Comparison of ENCODE assay signal across 8 cellular contexts in genomic region chr11:48307760-48308386, GRCh38. TPM values are rescaled to one million over a fixed set of nuclear protein-coding genes. Genes with fewer than 3 reads are reported as not detected.
DNase-seq lines count a peak whose midpoint lies in the region; ATAC-seq, FAIRE-seq and TF ChIP-seq lines count a peak whose summit lies in the region.

No MANE protein-coding gene starts in this region.

- ATAC-seq in GM21367 (IDR thresholded peaks at IDR 0.05; ENCODE audit: unreplicated experiment) = peak; percentile 96

- DNase-seq in D721Med (ENCODE audit: insufficient read length, low spot score) (no peak), HT1080 (ENCODE audit: low read depth) (peak; percentile 59), RPMI7951 (ENCODE audit: low read depth) (peak; percentile 48), glomerular visceral epithelial cell (ENCODE audit: extremely low spot score) (peak; percentile 44), prostate gland (ENCODE audit: low spot score) (peak; percentile 12), OCI-M2 (lab: John Stamatoyannopoulos, UW; ENCODE audit: unreplicated experiment) (no peak)
- peak; percentile 48 for DNase-seq in activated effector memory CD4-positive, alpha-beta T cell treated with Interleukin-2 at 50 U/mL for 16 hours

- no peaks in the 10 kb centered on the region for H3K9me3 ChIP-seq in prostate gland

- no peaks in the 10 kb centered on the region for H3K4me1 ChIP-seq in prostate gland (replicated peaks)

- WGBS in prostate gland = 21% methylated on average over 5 of the region's 5 CpGs

- TF ChIP-seq CTCF in D721Med (IDR thresholded peaks at IDR 0.05; ENCODE audit: insufficient read depth, missing control alignments) (peak; percentile 93), prostate gland (IDR thresholded peaks at IDR 0.05) (peak in 3 of 4 experiments; percentile 37 to 50 (median 43))

- no peak for TF ChIP-seq POLR2A in prostate gland (IDR thresholded peaks at IDR 0.05)

- no peaks in the 10 kb centered on the region for H3K36me3 ChIP-seq in prostate gland

- H3K4me3 ChIP-seq in prostate gland = no peak overlapping the region

- FAIRE-seq in D721Med (lab: Jason Lieb, UNC) = no peak

- no peaks in the 10 kb centered on the region for H3K27me3 ChIP-seq in prostate gland (replicated peaks; ENCODE audit: insufficient read depth)

- intact Hi-C loops in prostate gland (cut with DNase I) = no loop called here

- H3K27ac ChIP-seq in prostate gland = no peak overlapping the region

RNA-seq across cellular contexts. Expression of gene OR4S1, which starts 1.9 kb away (rescaled TPM):
- total RNA-seq in HT1080 (2014; rRNA removed; shearing (Covaris generic)) = not detected in 2 replicates
- polyA plus RNA-seq in HT1080 (2015; cell fraction: cytosol; rRNA removed) = not detected in 2 replicates
- not detected in 2 replicates for polyA plus RNA-seq in HT1080 (2015; cell fraction: nucleus; rRNA removed)
- total RNA-seq in RPMI7951 (2014; rRNA removed; shearing (Covaris generic)) = not detected in 2 replicates
- not detected for total RNA-seq in prostate gland

RNA-seq across cellular contexts. Expression of gene OR4C3, which starts 16.8 kb away (rescaled TPM):
- total RNA-seq in HT1080 (2014; rRNA removed; shearing (Covaris generic)) = not detected in 2 replicates
- polyA plus RNA-seq in HT1080 (2015; cell fraction: cytosol; rRNA removed) = not detected in 2 replicates
- not detected in 2 replicates for polyA plus RNA-seq in HT1080 (2015; cell fraction: nucleus; rRNA removed)
- not detected in 2 replicates for total RNA-seq in RPMI7951 (2014; rRNA removed; shearing (Covaris generic))
- not detected for total RNA-seq in prostate gland

RNA-seq across cellular contexts. Expression of gene OR4X1, which starts 44.2 kb away (rescaled TPM):
- total RNA-seq in HT1080 (2014; rRNA removed; shearing (Covaris generic)) = not detected in 2 replicates
- not detected in 2 replicates for polyA plus RNA-seq in HT1080 (2015; cell fraction: cytosol; rRNA removed)
- polyA plus RNA-seq in HT1080 (2015; cell fraction: nucleus; rRNA removed) = not detected in 2 replicates
- not detected in 2 replicates for total RNA-seq in RPMI7951 (2014; rRNA removed; shearing (Covaris generic))
- total RNA-seq in prostate gland = not detected

RNA-seq across cellular contexts. Expression of gene OR4C5, which starts 58.4 kb away (rescaled TPM):
- not detected in 2 replicates for total RNA-seq in HT1080 (2014; rRNA removed; shearing (Covaris generic))
- not detected in 2 replicates for polyA plus RNA-seq in HT1080 (2015; cell fraction: cytosol; rRNA removed)
- polyA plus RNA-seq in HT1080 (2015; cell fraction: nucleus; rRNA removed) = not detected in 2 replicates
- total RNA-seq in RPMI7951 (2014; rRNA removed; shearing (Covaris generic)) = not detected in 2 replicates
- total RNA-seq in prostate gland = not detected

Comparison
In these comparisons a context has a peak if more than half of its experiments do, and no peak if none do; other contexts are left out.
1. DNase-seq: peak in HT1080 (single experiment), RPMI7951 (single experiment), activated effector memory CD4-positive, alpha-beta T cell treated with Interleukin-2 at 50 U/mL for 16 hours (single experiment), glomerular visceral epithelial cell (single experiment) and prostate gland (single experiment); none in D721Med (single experiment) and OCI-M2 (single experiment).